Comparison of ENCODE assay signal across 10 cellular contexts in genomic region chr15:45703670-45704328, GRCh38.
A peak's percentile ranks its signal among the peaks of the same experiment; 100 is the strongest.
DNase-seq lines count a peak whose midpoint lies in the region; ATAC-seq and TF ChIP-seq lines count a peak whose summit lies in the region.
"Had no signal": no experiment of that assay in that cellular context is flagged by ENCODE, and none has a peak within 500 bp of the region (broad histone marks: within the 10 kb centered on the region; RNA-seq: fewer than 3 reads in every experiment).

No MANE protein-coding gene starts in this region.

- H3K36me3 ChIP-seq in BE2C: no peaks in the 10 kb centered on the region
- no peaks in the 10 kb centered on the region for H3K36me3 ChIP-seq in Karpas-422 (ENCODE audit: insufficient read depth, low read length)
- H3K36me3 ChIP-seq in SJCRH30: no peaks in the 10 kb centered on the region
- no peaks in the 10 kb centered on the region for H3K36me3 ChIP-seq in gastroesophageal sphincter

- H3K36me3 Mint-ChIP-seq in endothelial cell (ENCODE audit: low read depth, unreplicated experiment): no peaks in the 10 kb centered on the region
- no peaks in the 10 kb centered on the region for H3K36me3 Mint-ChIP-seq in natural killer cell treated with Interleukin-12 subunit alpha and Interleukin-12 subunit beta and Interleukin-15 and Interleukin-18, amount 100 ng/mL, for 72 hours

- no peaks in the 10 kb centered on the region for H3K9me2 ChIP-seq in Karpas-422 (replicated peaks; ENCODE audit: insufficient read depth, low read length)

- 76 to 92% methylated on average over 4 to 7 of the region's 13 CpGs for WGBS in gastroesophageal sphincter (ENCODE audit: low coverage in 1 of 2), 2 donors

- TF ChIP-seq POLR2A in gastroesophageal sphincter (IDR thresholded peaks at IDR 0.05): no peak

- no peak overlapping the region for H3K9ac ChIP-seq in Karpas-422 (ENCODE audit: low read length)

- H3K4me3 ChIP-seq in BE2C (ENCODE audit: low read depth, low read length) (no peak overlapping the region), Karpas-422 (ENCODE audit: low read length) (no peak overlapping the region), SJCRH30 (no peak overlapping the region), gastroesophageal sphincter (peak overlapping the region in 1 of 2 donors; percentile 51)

- no peak for ATAC-seq in natural killer cell treated with Interleukin-12 subunit alpha and Interleukin-12 subunit beta and Interleukin-15 and Interleukin-18, amount 100 ng/mL, for 72 hours
- ATAC-seq in gastroesophageal sphincter: no peak

- no peak overlapping the region for H3K27ac Mint-ChIP-seq in endothelial cell (ENCODE audit: unreplicated experiment)
- no peak overlapping the region for H3K27ac Mint-ChIP-seq in natural killer cell treated with Interleukin-12 subunit alpha and Interleukin-12 subunit beta and Interleukin-15 and Interleukin-18, amount 100 ng/mL, for 72 hours

- H4K20me1 ChIP-seq in Karpas-422 (ENCODE audit: insufficient read depth, low read depth, low read length): no peaks in the 10 kb centered on the region

- H3K27ac ChIP-seq in Karpas-422 (ENCODE audit: low read length) (no peak overlapping the region), SJCRH30 (no peak overlapping the region), gastroesophageal sphincter (no peak overlapping the region)

- TF ChIP-seq CTCF in BE2C (IDR thresholded peaks at IDR 0.05; ENCODE audit: low read depth, low read length): peak; percentile 13; the same call in 1 of the 2 replicates
- TF ChIP-seq CTCF in endothelial cell (IDR thresholded peaks at IDR 0.05; ENCODE audit: unreplicated experiment): peak; percentile 47
- no peak for TF ChIP-seq CTCF in gastroesophageal sphincter (IDR thresholded peaks at IDR 0.05)

- H2AFZ ChIP-seq in Karpas-422 (ENCODE audit: low read length): no peak overlapping the region

- peaks cover 11% of the 10 kb centered on the region for H3K27me3 Mint-ChIP-seq in endothelial cell (ENCODE audit: unreplicated experiment)
- H3K27me3 Mint-ChIP-seq in natural killer cell treated with Interleukin-12 subunit alpha and Interleukin-12 subunit beta and Interleukin-15 and Interleukin-18, amount 100 ng/mL, for 72 hours: peaks cover 0 to 10% of the 10 kb centered on the region in 2 donors

- H3K9me3 ChIP-seq in BE2C (no peaks in the 10 kb centered on the region), Karpas-422 (ENCODE audit: low read length) (no peaks in the 10 kb centered on the region), SJCRH30 (replicated peaks) (no peaks in the 10 kb centered on the region), gastroesophageal sphincter (no peaks in the 10 kb centered on the region)

- H3K4me3 Mint-ChIP-seq in endothelial cell (ENCODE audit: unreplicated experiment): peak overlapping the region; percentile 90
- H3K4me3 Mint-ChIP-seq in natural killer cell treated with Interleukin-12 subunit alpha and Interleukin-12 subunit beta and Interleukin-15 and Interleukin-18, amount 100 ng/mL, for 72 hours: peak overlapping the region; percentile 16

- H3K4me1 ChIP-seq in BE2C: no peaks in the 10 kb centered on the region
- peaks cover 17% of the 10 kb centered on the region for H3K4me1 ChIP-seq in Karpas-422 (ENCODE audit: low read length)
- peaks cover 3% of the 10 kb centered on the region; the same call in 1 of the 2 replicates for H3K4me1 ChIP-seq in SJCRH30
- H3K4me1 ChIP-seq in gastroesophageal sphincter: peaks cover 0 to 22% (median 0%) of the 10 kb centered on the region in 3 donors

- DNase-seq in BE2C (no peak), Karpas-422 (peak; percentile 29), endothelial cell (ENCODE audit: low spot score) (no peak), NCI-H2171 treated with DMSO at 0.1 percent for 48 hours (lab: John Stamatoyannopoulos, UW) (no peak), SJCRH30 (no peak), 8988T (no peak)
- no peak for DNase-seq in natural killer cell treated with Interleukin-12 subunit alpha and Interleukin-12 subunit beta and Interleukin-15 and Interleukin-18, amount 100 ng/mL, for 72 hours (ENCODE audit: low spot score)
- DNase-seq: GDM1, GOT3 had no signal

- H3K9me3 Mint-ChIP-seq in endothelial cell (ENCODE audit: unreplicated experiment): no peaks in the 10 kb centered on the region
- H3K9me3 Mint-ChIP-seq in natural killer cell treated with Interleukin-12 subunit alpha and Interleukin-12 subunit beta and Interleukin-15 and Interleukin-18, amount 100 ng/mL, for 72 hours: no peaks in the 10 kb centered on the region

- H3K79me2 ChIP-seq in Karpas-422 (ENCODE audit: low read length): no peaks in the 10 kb centered on the region

- H3K4me2 ChIP-seq in Karpas-422 (ENCODE audit: low read depth, low read length, poor library complexity, severe bottlenecking): no peak overlapping the region

- no peak for TF ChIP-seq EP300 in gastroesophageal sphincter (IDR thresholded peaks at IDR 0.05)

- H3K27me3 ChIP-seq in BE2C (no peaks in the 10 kb centered on the region), Karpas-422 (ENCODE audit: low read length) (no peaks in the 10 kb centered on the region), SJCRH30 (peaks cover 8% of the 10 kb centered on the region; the same call in 1 of the 2 replicates), gastroesophageal sphincter (peaks cover 17% of the 10 kb centered on the region)

- H3K4me1 Mint-ChIP-seq in endothelial cell (ENCODE audit: unreplicated experiment): no peaks in the 10 kb centered on the region
- H3K4me1 Mint-ChIP-seq in natural killer cell treated with Interleukin-12 subunit alpha and Interleukin-12 subunit beta and Interleukin-15 and Interleukin-18, amount 100 ng/mL, for 72 hours (ENCODE audit: low read depth in 2 of 2): peaks cover 11 to 17% of the 10 kb centered on the region in 2 donors

Comparison
In these comparisons a context has a peak if more than half of its experiments do, and no peak if none do; other contexts are left out.
1. CTCF ChIP-seq: peak in BE2C (single experiment) and endothelial cell (single experiment); none in gastroesophageal sphincter (0 of 4).